ENCODE assay signal across 14 cellular contexts in genomic region chr3:119494597-119494996, GRCh38. TPM values are rescaled to one million over a fixed set of nuclear protein-coding genes. Genes with fewer than 3 reads are reported as not detected.
DNase-seq lines count a peak whose midpoint lies in the region; ATAC-seq and TF ChIP-seq lines count a peak whose summit lies in the region.
"Had no signal": no experiment of that assay in that cellular context is flagged by ENCODE, and none has a peak within 500 bp of the region (broad histone marks: within the 10 kb centered on the region; RNA-seq: fewer than 3 reads in every experiment).

No MANE protein-coding gene starts in this region.

- H3K4me1 ChIP-seq in BE2C (no peaks in the 10 kb centered on the region), GM23338 (ENCODE audit: insufficient read depth) (peaks cover 6% of the 10 kb centered on the region), foreskin keratinocyte (no peaks in the 10 kb centered on the region)

- no peak overlapping the region for H2AFZ ChIP-seq in GM23338

- no peaks in the 10 kb centered on the region for H3K9me3 ChIP-seq in BE2C
- H3K9me3 ChIP-seq: gastrocnemius medialis had no signal

- 0 out of 2 replicates have a peak, but pooled peaks cover 5% of the 10 kb centered on the region for H3F3A ChIP-seq in GM23338 (replicated peaks; ENCODE audit: low read depth)

- H3K9me3 Mint-ChIP-seq in GM23338, result no peaks in the 10 kb centered on the region; the same call in 2 of the 3 replicates

- peaks cover 3% of the 10 kb centered on the region for H3K4me1 Mint-ChIP-seq in GM23338

- peaks cover 10% of the 10 kb centered on the region; the same call in 1 of the 2 replicates for H3K36me3 ChIP-seq in BE2C
- peaks cover 10% of the 10 kb centered on the region for H3K36me3 ChIP-seq in GM23338 (ENCODE audit: insufficient read depth)

- H3K4me3 Mint-ChIP-seq in GM23338, result no peak overlapping the region

- H3K27ac ChIP-seq in GM23338 (ENCODE audit: low read depth), result no peak overlapping the region
- H3K27ac ChIP-seq in foreskin keratinocyte, result no peak overlapping the region
- H3K27ac ChIP-seq: gastrocnemius medialis had no signal

- H3K9me2 ChIP-seq in GM23338 (ENCODE audit: insufficient read depth), result no peaks in the 10 kb centered on the region

- 0 out of 2 replicates have a peak, but pooled peaks cover 3% of the 10 kb centered on the region for H4K20me1 ChIP-seq in GM23338 (replicated peaks; ENCODE audit: insufficient read depth)

- no peak for DNase-seq in BE2C
- DNase-seq in GM23338 (ENCODE audit: low spot score), result peak; percentile 46
- peak; percentile 32 for DNase-seq in RKO (ENCODE audit: low spot score)
- DNase-seq in foreskin keratinocyte, result no peak
- DNase-seq in NCI-H510A treated with DMSO at 0.1 percent for 48 hours (lab: John Stamatoyannopoulos, UW), result no peak
- no peak for DNase-seq in stimulated activated CD4-positive, alpha-beta T cell treated with anti-CD3 and anti-CD28 coated beads, Interleukin-2, amount 100 ng/mL, for 48 hours
- no peak for DNase-seq in stimulated activated naive CD4-positive, alpha-beta T cell (lab: John Stamatoyannopoulos, UW)
- DNase-seq: activated gamma-delta T cell, Calu3, gastrocnemius medialis, NCI-H1694 treated with DMSO at 0.1 percent for 48 hours, nucleus accumbens, right cardiac atrium had no signal

- H3K27me3 Mint-ChIP-seq in GM23338 (ENCODE audit: insufficient read depth, low read depth, poor library complexity), result no peaks in the 10 kb centered on the region

- H3K27me3 ChIP-seq in BE2C, result no peaks in the 10 kb centered on the region
- H3K27me3 ChIP-seq in GM23338 (ENCODE audit: insufficient read depth), result no peaks in the 10 kb centered on the region
- H3K27me3 ChIP-seq in foreskin keratinocyte, result no peaks in the 10 kb centered on the region
- H3K27me3 ChIP-seq: gastrocnemius medialis had no signal

- peaks cover 10% of the 10 kb centered on the region for H3K79me2 ChIP-seq in GM23338 (replicated peaks; ENCODE audit: insufficient read depth)

- no peak overlapping the region for H3K4me3 ChIP-seq in BE2C (ENCODE audit: low read depth, low read length)
- H3K4me3 ChIP-seq in GM23338, result no peak overlapping the region
- H3K4me3 ChIP-seq: gastrocnemius medialis had no signal

- H3K36me3 Mint-ChIP-seq in GM23338 (ENCODE audit: low read depth), result peaks cover 14% of the 10 kb centered on the region

- TF ChIP-seq CTCF in BE2C (IDR thresholded peaks at IDR 0.05; ENCODE audit: low read depth, low read length) (peak; percentile 31; the same call in 1 of the 2 replicates), GM23338 (conservative IDR thresholded peaks at IDR 0.05; ENCODE audit: low read depth in 2 of 2) (peak in 1 of 2 experiments; percentile 49; a peak in 2 of 4 replicates), foreskin keratinocyte (conservative IDR thresholded peaks at IDR 0.05) (peak; percentile 13)

- no peak overlapping the region for H3K4me2 ChIP-seq in GM23338

- ATAC-seq in GM23338 (no peak), foreskin keratinocyte (no peak), HG03039 (IDR thresholded peaks at IDR 0.05; ENCODE audit: unreplicated experiment) (no peak)
- ATAC-seq: gastrocnemius medialis, right cardiac atrium had no signal

- no peak overlapping the region for H3K27ac Mint-ChIP-seq in GM23338

TF ChIP-seq in GM23338, 12 proteins besides CTCF, POLR2A, EP300 and RAD21 (continues in another document):
- no peak for TF ChIP-seq EZH2phosphoT487 (IDR thresholded peaks at IDR 0.05; ENCODE audit: unreplicated experiment)
- no peak for TF ChIP-seq NANOG (IDR thresholded peaks at IDR 0.05; ENCODE audit: borderline replicate concordance)
- no peak for TF ChIP-seq REST (IDR thresholded peaks at IDR 0.05; ENCODE audit: unreplicated experiment)
- TF ChIP-seq POLR2AphosphoS5 (IDR thresholded peaks at IDR 0.05; ENCODE audit: low read depth), result no peak
- no peak for TF ChIP-seq CREB1 (CRISPR knock-in tag; IDR thresholded peaks at IDR 0.05; ENCODE audit: low read depth)
- no peak for TF ChIP-seq JUNB (IDR thresholded peaks at IDR 0.05; ENCODE audit: unreplicated experiment)
- TF ChIP-seq STAT1 (IDR thresholded peaks at IDR 0.05; ENCODE audit: unreplicated experiment), result no peak
- no peak for TF ChIP-seq EZH2 (IDR thresholded peaks at IDR 0.05; ENCODE audit: low read depth, unreplicated experiment)
- no peak for TF ChIP-seq ZNF114 (CRISPR knock-in tag; IDR thresholded peaks at IDR 0.05)
- TF ChIP-seq ZNF331 (CRISPR knock-in tag; IDR thresholded peaks at IDR 0.05; ENCODE audit: low read depth), result no peak

RNA-seq across cellular contexts. Expression of gene TIMMDC1, which starts 3.8 kb away (rescaled TPM):
- polyA plus RNA-seq in BE2C (2012; ENCODE audit: insufficient read depth, insufficient read length, low read depth), result 107 TPM
- 49.1 and 62.2 TPM in 2 replicates for total RNA-seq in GM23338 (2014; rRNA removed; shearing (Covaris generic))
- polyA plus RNA-seq in GM23338 (2016; fragmentation: Nextera tagmentation; extraction: Ambion mirVana) (98.2 and 105 TPM in 2 replicates), foreskin keratinocyte (129 and 130 TPM in 2 replicates)
- 85.3 and 95.0 TPM in 2 replicates for total RNA-seq in foreskin keratinocyte

RNA-seq across cellular contexts. Expression of gene POGLUT1, which starts 25.8 kb away (rescaled TPM):
- polyA plus RNA-seq in BE2C (2012; ENCODE audit: insufficient read depth, insufficient read length, low read depth), result 39.8 TPM
- 13.5 and 22.0 TPM in 2 replicates for total RNA-seq in GM23338 (2014; rRNA removed; shearing (Covaris generic))
- polyA plus RNA-seq in GM23338 (2016; fragmentation: Nextera tagmentation; extraction: Ambion mirVana), result 12.1 and 15.2 TPM in 2 replicates
- 12.1 and 18.3 TPM in 2 replicates for total RNA-seq in foreskin keratinocyte
- 6.0 and 7.6 TPM in 2 replicates for polyA plus RNA-seq in foreskin keratinocyte

RNA-seq across cellular contexts. Expression of gene TMEM39A, which starts 31.2 kb away (rescaled TPM):
- polyA plus RNA-seq in BE2C (2012; ENCODE audit: insufficient read depth, insufficient read length, low read depth), result 44.3 TPM
- 39.0 and 51.6 TPM in 2 replicates for total RNA-seq in GM23338 (2014; rRNA removed; shearing (Covaris generic))
- polyA plus RNA-seq in GM23338 (2016; fragmentation: Nextera tagmentation; extraction: Ambion mirVana), result 11.0 and 12.9 TPM in 2 replicates
- 26.2 and 28.8 TPM in 2 replicates for total RNA-seq in foreskin keratinocyte
- 9.0 and 10.4 TPM in 2 replicates for polyA plus RNA-seq in foreskin keratinocyte

Comparison
In these comparisons a context has a peak if more than half of its experiments do, and no peak if none do; other contexts are left out.
1. DNase-seq: peak in GM23338 (single experiment) and RKO (single experiment); none in BE2C (single experiment), foreskin keratinocyte (0 of 2), NCI-H510A treated with DMSO at 0.1 percent for 48 hours (single experiment), stimulated activated CD4-positive, alpha-beta T cell treated with anti-CD3 and anti-CD28 coated beads, Interleukin-2, amount 100 ng/mL, for 48 hours (0 of 2) and stimulated activated naive CD4-positive, alpha-beta T cell (0 of 6).